In genomic region chr12:132788375-132789098, GRCh38 we compare ENCODE assay signal across 1 cellular context.
TF ChIP-seq lines count a peak whose summit lies in the region.

No MANE protein-coding gene starts in this region.

TF ChIP-seq in K562, 482 proteins besides CTCF, POLR2A, EP300 and RAD21:
- TF ChIP-seq, protein P1, sequence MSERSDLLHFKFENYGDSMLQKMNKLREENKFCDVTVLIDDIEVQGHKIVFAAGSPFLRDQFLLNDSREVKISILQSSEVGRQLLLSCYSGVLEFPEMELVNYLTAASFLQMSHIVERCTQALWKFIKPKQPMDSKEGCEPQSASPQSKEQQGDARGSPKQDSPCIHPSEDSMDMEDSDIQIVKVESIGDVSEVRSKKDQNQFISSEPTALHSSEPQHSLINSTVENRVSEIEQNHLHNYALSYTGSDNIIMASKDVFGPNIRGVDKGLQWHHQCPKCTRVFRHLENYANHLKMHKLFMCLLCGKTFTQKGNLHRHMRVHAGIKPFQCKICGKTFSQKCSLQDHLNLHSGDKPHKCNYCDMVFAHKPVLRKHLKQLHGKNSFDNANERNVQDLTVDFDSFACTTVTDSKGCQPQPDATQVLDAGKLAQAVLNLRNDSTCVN (CRISPR knock-in tag; IDR thresholded peaks at IDR 0.05): no peak
- TF ChIP-seq, protein P2, sequence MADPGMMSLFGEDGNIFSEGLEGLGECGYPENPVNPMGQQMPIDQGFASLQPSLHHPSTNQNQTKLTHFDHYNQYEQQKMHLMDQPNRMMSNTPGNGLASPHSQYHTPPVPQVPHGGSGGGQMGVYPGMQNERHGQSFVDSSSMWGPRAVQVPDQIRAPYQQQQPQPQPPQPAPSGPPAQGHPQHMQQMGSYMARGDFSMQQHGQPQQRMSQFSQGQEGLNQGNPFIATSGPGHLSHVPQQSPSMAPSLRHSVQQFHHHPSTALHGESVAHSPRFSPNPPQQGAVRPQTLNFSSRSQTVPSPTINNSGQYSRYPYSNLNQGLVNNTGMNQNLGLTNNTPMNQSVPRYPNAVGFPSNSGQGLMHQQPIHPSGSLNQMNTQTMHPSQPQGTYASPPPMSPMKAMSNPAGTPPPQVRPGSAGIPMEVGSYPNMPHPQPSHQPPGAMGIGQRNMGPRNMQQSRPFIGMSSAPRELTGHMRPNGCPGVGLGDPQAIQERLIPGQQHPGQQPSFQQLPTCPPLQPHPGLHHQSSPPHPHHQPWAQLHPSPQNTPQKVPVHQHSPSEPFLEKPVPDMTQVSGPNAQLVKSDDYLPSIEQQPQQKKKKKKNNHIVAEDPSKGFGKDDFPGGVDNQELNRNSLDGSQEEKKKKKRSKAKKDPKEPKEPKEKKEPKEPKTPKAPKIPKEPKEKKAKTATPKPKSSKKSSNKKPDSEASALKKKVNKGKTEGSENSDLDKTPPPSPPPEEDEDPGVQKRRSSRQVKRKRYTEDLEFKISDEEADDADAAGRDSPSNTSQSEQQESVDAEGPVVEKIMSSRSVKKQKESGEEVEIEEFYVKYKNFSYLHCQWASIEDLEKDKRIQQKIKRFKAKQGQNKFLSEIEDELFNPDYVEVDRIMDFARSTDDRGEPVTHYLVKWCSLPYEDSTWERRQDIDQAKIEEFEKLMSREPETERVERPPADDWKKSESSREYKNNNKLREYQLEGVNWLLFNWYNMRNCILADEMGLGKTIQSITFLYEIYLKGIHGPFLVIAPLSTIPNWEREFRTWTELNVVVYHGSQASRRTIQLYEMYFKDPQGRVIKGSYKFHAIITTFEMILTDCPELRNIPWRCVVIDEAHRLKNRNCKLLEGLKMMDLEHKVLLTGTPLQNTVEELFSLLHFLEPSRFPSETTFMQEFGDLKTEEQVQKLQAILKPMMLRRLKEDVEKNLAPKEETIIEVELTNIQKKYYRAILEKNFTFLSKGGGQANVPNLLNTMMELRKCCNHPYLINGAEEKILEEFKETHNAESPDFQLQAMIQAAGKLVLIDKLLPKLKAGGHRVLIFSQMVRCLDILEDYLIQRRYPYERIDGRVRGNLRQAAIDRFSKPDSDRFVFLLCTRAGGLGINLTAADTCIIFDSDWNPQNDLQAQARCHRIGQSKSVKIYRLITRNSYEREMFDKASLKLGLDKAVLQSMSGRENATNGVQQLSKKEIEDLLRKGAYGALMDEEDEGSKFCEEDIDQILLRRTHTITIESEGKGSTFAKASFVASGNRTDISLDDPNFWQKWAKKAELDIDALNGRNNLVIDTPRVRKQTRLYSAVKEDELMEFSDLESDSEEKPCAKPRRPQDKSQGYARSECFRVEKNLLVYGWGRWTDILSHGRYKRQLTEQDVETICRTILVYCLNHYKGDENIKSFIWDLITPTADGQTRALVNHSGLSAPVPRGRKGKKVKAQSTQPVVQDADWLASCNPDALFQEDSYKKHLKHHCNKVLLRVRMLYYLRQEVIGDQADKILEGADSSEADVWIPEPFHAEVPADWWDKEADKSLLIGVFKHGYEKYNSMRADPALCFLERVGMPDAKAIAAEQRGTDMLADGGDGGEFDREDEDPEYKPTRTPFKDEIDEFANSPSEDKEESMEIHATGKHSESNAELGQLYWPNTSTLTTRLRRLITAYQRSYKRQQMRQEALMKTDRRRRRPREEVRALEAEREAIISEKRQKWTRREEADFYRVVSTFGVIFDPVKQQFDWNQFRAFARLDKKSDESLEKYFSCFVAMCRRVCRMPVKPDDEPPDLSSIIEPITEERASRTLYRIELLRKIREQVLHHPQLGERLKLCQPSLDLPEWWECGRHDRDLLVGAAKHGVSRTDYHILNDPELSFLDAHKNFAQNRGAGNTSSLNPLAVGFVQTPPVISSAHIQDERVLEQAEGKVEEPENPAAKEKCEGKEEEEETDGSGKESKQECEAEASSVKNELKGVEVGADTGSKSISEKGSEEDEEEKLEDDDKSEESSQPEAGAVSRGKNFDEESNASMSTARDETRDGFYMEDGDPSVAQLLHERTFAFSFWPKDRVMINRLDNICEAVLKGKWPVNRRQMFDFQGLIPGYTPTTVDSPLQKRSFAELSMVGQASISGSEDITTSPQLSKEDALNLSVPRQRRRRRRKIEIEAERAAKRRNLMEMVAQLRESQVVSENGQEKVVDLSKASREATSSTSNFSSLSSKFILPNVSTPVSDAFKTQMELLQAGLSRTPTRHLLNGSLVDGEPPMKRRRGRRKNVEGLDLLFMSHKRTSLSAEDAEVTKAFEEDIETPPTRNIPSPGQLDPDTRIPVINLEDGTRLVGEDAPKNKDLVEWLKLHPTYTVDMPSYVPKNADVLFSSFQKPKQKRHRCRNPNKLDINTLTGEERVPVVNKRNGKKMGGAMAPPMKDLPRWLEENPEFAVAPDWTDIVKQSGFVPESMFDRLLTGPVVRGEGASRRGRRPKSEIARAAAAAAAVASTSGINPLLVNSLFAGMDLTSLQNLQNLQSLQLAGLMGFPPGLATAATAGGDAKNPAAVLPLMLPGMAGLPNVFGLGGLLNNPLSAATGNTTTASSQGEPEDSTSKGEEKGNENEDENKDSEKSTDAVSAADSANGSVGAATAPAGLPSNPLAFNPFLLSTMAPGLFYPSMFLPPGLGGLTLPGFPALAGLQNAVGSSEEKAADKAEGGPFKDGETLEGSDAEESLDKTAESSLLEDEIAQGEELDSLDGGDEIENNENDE (IDR thresholded peaks at IDR 0.05; ENCODE audit: low read depth, low read length): no peak
- no peak for TF ChIP-seq SOX6 (IDR thresholded peaks at IDR 0.05)
- TF ChIP-seq RBM25 (IDR thresholded peaks at IDR 0.05; ENCODE audit: low read depth, low read length, severe bottlenecking): no peak
- TF ChIP-seq SRSF3 (IDR thresholded peaks at IDR 0.05; ENCODE audit: insufficient read depth, low read length): no peak
- no peak for TF ChIP-seq TFAM (CRISPR knock-in tag; conservative IDR thresholded peaks at IDR 0.05)
- TF ChIP-seq CBX5 (IDR thresholded peaks at IDR 0.05; ENCODE audit: borderline replicate concordance, low read depth): no peak
- TF ChIP-seq FOXJ3 (CRISPR knock-in tag; IDR thresholded peaks at IDR 0.05): no peak
- TF ChIP-seq TARDBP (IDR thresholded peaks at IDR 0.05): no peak
- TF ChIP-seq EWSR1 (IDR thresholded peaks at IDR 0.05; ENCODE audit: borderline replicate concordance, low read depth, partially characterized antibody): no peak
- no peak for TF ChIP-seq NR2F6 (CRISPR knock-in tag; IDR thresholded peaks at IDR 0.05)
